9 cellular contexts compared by ENCODE assay signal in genomic region chr1:24151175-24151533, GRCh38. TPM values are rescaled to one million over a fixed set of nuclear protein-coding genes. Genes with fewer than 3 reads are reported as not detected.
A peak's percentile ranks its signal among the peaks of the same experiment; 100 is the strongest.
DNase-seq lines count a peak whose midpoint lies in the region; ATAC-seq and TF ChIP-seq lines count a peak whose summit lies in the region.
"Had no signal": no experiment of that assay in that cellular context is flagged by ENCODE, and none has a peak within 500 bp of the region (broad histone marks: within the 10 kb centered on the region; RNA-seq: fewer than 3 reads in every experiment).

No MANE protein-coding gene starts in this region.

- in situ Hi-C loops in brain microvascular endothelial cell (cut with HindIII; ENCODE audit: low pct_ligation_motif_present, low sequenced_read_pairs) (no loop called here), gastrocnemius medialis (cut with MboI; ENCODE audit: low sequenced_read_pairs in 4 of 4) (no loop called here)

- no peak overlapping the region for H3K4me3 ChIP-seq in right cardiac atrium (ENCODE audit: low read length)
- no peak overlapping the region for H3K4me3 ChIP-seq in brain microvascular endothelial cell (ENCODE audit: low read depth, low read length)
- H3K4me3 ChIP-seq in gastrocnemius medialis = no peak overlapping the region
- H3K4me3 ChIP-seq: K562 had no signal

- H3K27me3 Mint-ChIP-seq in activated naive CD8-positive, alpha-beta T cell = peaks cover 12% of the 10 kb centered on the region
- H3K27me3 Mint-ChIP-seq in memory B cell = peaks cover 6% of the 10 kb centered on the region

- no peaks in the 10 kb centered on the region for H3K9me3 Mint-ChIP-seq in activated naive CD8-positive, alpha-beta T cell (ENCODE audit: low read depth)
- H3K9me3 Mint-ChIP-seq in memory B cell = no peaks in the 10 kb centered on the region

- TF ChIP-seq CTCF in brain microvascular endothelial cell (IDR thresholded peaks at IDR 0.05; ENCODE audit: low read depth, low read length, missing control alignments) = no peak
- no peak for TF ChIP-seq CTCF in gastrocnemius medialis (IDR thresholded peaks at IDR 0.05 in 4 of 5, conservative IDR thresholded peaks at IDR 0.05 in 1 of 5)

- H3K36me3 ChIP-seq in brain microvascular endothelial cell (replicated peaks) (no peaks in the 10 kb centered on the region), gastrocnemius medialis (no peaks in the 10 kb centered on the region)

- H3K27me3 ChIP-seq in right cardiac atrium (ENCODE audit: control insufficient read depth, insufficient read depth) = no peaks in the 10 kb centered on the region
- peaks cover 16% of the 10 kb centered on the region for H3K27me3 ChIP-seq in brain microvascular endothelial cell (replicated peaks)
- no peaks in the 10 kb centered on the region for H3K27me3 ChIP-seq in gastrocnemius medialis

- WGBS in right cardiac atrium = 12% methylated on average over 12 of the region's 12 CpGs

- peak overlapping the region; percentile 79 for H3K4me3 Mint-ChIP-seq in activated naive CD8-positive, alpha-beta T cell
- peak overlapping the region; percentile 50 for H3K4me3 Mint-ChIP-seq in memory B cell

- intact Hi-C loops in right cardiac atrium (cut with DNase I) = no loop called here
- intact Hi-C loops in gastrocnemius medialis (cut with DNase I; ENCODE audit: low total_unique reads) = no loop called here

- no peak for TF ChIP-seq POLR2A in gastrocnemius medialis (IDR thresholded peaks at IDR 0.05)

- H3K4me1 Mint-ChIP-seq in activated naive CD8-positive, alpha-beta T cell (ENCODE audit: low read depth) = peaks cover 17% of the 10 kb centered on the region
- peaks cover 25% of the 10 kb centered on the region for H3K4me1 Mint-ChIP-seq in memory B cell

- ATAC-seq in memory B cell (ENCODE audit: low read depth) (no peak), HG02610 (IDR thresholded peaks at IDR 0.05; ENCODE audit: unreplicated experiment) (no peak), right cardiac atrium (no peak), gastrocnemius medialis (no peak)

- H3K27ac Mint-ChIP-seq in activated naive CD8-positive, alpha-beta T cell = no peak overlapping the region
- H3K27ac Mint-ChIP-seq in memory B cell = no peak overlapping the region

- H3K36me3 Mint-ChIP-seq in activated naive CD8-positive, alpha-beta T cell = no peaks in the 10 kb centered on the region
- peaks cover 3% of the 10 kb centered on the region for H3K36me3 Mint-ChIP-seq in memory B cell

- H3K9me3 ChIP-seq in right cardiac atrium (ENCODE audit: control insufficient read depth, low read length) = no peaks in the 10 kb centered on the region
- no peaks in the 10 kb centered on the region for H3K9me3 ChIP-seq in gastrocnemius medialis

- H3K4me1 ChIP-seq in right cardiac atrium (ENCODE audit: control insufficient read depth, insufficient read depth, low read length) (no peaks in the 10 kb centered on the region), gastrocnemius medialis (peaks cover 8 to 9% of the 10 kb centered on the region in 2 donors)

- H3K27ac ChIP-seq in right cardiac atrium (ENCODE audit: low read length) = no peak overlapping the region
- no peak overlapping the region for H3K27ac ChIP-seq in brain microvascular endothelial cell
- no peak overlapping the region for H3K27ac ChIP-seq in gastrocnemius medialis

- DNase-seq in DMS153 (lab: John Stamatoyannopoulos, UW) = peak; percentile 86
- peak; percentile 94 for DNase-seq in NCI-H1436 (lab: John Stamatoyannopoulos, UW)
- DNase-seq in memory B cell (ENCODE audit: low spot score in 2 of 2) = no peak
- DNase-seq in right cardiac atrium = no peak
- no peak for DNase-seq in brain microvascular endothelial cell
- no peak for DNase-seq in gastrocnemius medialis

RNA-seq across cellular contexts. Expression of gene IL22RA1, which starts 8.2 kb away (rescaled TPM):
- total RNA-seq in right cardiac atrium (under 1 TPM; 0.28 to 0.51 (median 0.30) TPM), gastrocnemius medialis (under 1 TPM in 1 of 4 donors, not detected in 3; 0.36 TPM)
- polyA plus RNA-seq in right cardiac atrium = 0.29 TPM
- total RNA-seq: K562 had no signal
- polyA plus RNA-seq: K562 had no signal

RNA-seq across cellular contexts. Expression of gene IFNLR1, which starts 35.9 kb away (rescaled TPM):
- total RNA-seq in right cardiac atrium = 1 to 10 TPM; 3.3 to 6.2 (median 5.9) TPM
- polyA plus RNA-seq in right cardiac atrium = 3.4 TPM
- total RNA-seq in gastrocnemius medialis = 1 to 10 TPM; 2.0 to 7.4 (median 5.0) TPM
- total RNA-seq: K562 had no signal
- polyA plus RNA-seq: K562 had no signal

RNA-seq across cellular contexts. Expression of gene MYOM3, which starts 39.2 kb away (rescaled TPM):
- total RNA-seq in right cardiac atrium (100 to 1,000 TPM; 202 to 292 (median 241) TPM), gastrocnemius medialis (100 to 1,000 TPM; 114 to 266 (median 184) TPM)
- polyA plus RNA-seq in right cardiac atrium = 258 TPM
- total RNA-seq: K562 had no signal

Comparison
In these comparisons a context has a peak if more than half of its experiments do, and no peak if none do; other contexts are left out.
1. DNase-seq: peak in DMS153 (single experiment) and NCI-H1436 (single experiment); none in memory B cell (0 of 2), right cardiac atrium (0 of 3), brain microvascular endothelial cell (single experiment) and gastrocnemius medialis (0 of 2).